Comparison of ENCODE assay signal across 8 cellular contexts in genomic region chr12:121795029-121795977, GRCh38. TPM values are rescaled to one million over a fixed set of nuclear protein-coding genes. Genes with fewer than 3 reads are reported as not detected.
A peak's percentile ranks its signal among the peaks of the same experiment; 100 is the strongest.
DNase-seq lines count a peak whose midpoint lies in the region; ATAC-seq and TF ChIP-seq lines count a peak whose summit lies in the region.

No MANE protein-coding gene starts in this region.

- H3K4ac ChIP-seq in IMR-90 (ENCODE audit: low read depth, low read length), result peak overlapping the region; percentile 56

- BruUV-seq in IMR-90 (replicated peaks; lab: Mats Ljungman, UMichigan), result no TSS peak

- H2AK5ac ChIP-seq in IMR-90 (ENCODE audit: low read depth, low read length), result peak overlapping the region; percentile 75

- H3K4me3 ChIP-seq in IMR-90 (ENCODE audit: insufficient read depth, low read depth, low read length) (no peak overlapping the region), foreskin fibroblast (ENCODE audit: low read depth in 1 of 2, low read length in 2 of 2) (peak overlapping the region in 1 of 2 donors; percentile 35), thymus (ENCODE audit: low read length) (peak overlapping the region; percentile 69)

- no peak overlapping the region for H4K5ac ChIP-seq in IMR-90 (ENCODE audit: low read depth, low read length)

- in situ Hi-C loops in G401 (cut with HindIII; ENCODE audit: low sequenced_read_pairs) (no loop called here), IMR-90 (cut with MboI; ENCODE audit: low sequenced_read_pairs) (no loop called here)

- no peak overlapping the region for H3K14ac ChIP-seq in IMR-90 (replicated peaks; ENCODE audit: low read depth, low read length)

- 51% methylated on average over 7 of the region's 15 CpGs; no CpG with 5 or more reads in 1 of the 2 experiments for WGBS in IMR-90 (ENCODE audit: extremely low coverage in 2 of 2, insufficient read length in 1 of 2), 2 experiments
- 53% methylated on average over 15 of the region's 15 CpGs for WGBS in thymus

- H3K36me3 Mint-ChIP-seq in neural crest cell (ENCODE audit: low read depth), result peaks cover 12% of the 10 kb centered on the region

- no peak overlapping the region for H2BK120ac ChIP-seq in IMR-90 (ENCODE audit: low read depth, low read length)

- no peak overlapping the region for H2BK5ac ChIP-seq in IMR-90 (ENCODE audit: low read depth, low read length, poor library complexity, severe bottlenecking)

- no peak overlapping the region for H3K4me2 ChIP-seq in IMR-90 (ENCODE audit: low read depth, low read length)

- dilution Hi-C loops in IMR-90 (cut with HindIII; ENCODE audit: low sequenced_read_pairs, unreplicated experiment), result no loop called here

- peak overlapping the region; percentile 87 for H3K4me3 Mint-ChIP-seq in neural crest cell

- no peak overlapping the region for H3K18ac ChIP-seq in IMR-90 (ENCODE audit: low read depth, low read length)

- POLR2A ChIA-PET in IMR-90 (lab: Charles Lee; ENCODE audit: unreplicated experiment), result interaction anchor here (0.6 to 2.0 kb wide), 4 partner anchors 11 to 292 kb away, joined by 3 to 10 read pairs (median 5); no protein-coding TSS in a partner anchor

- no peak overlapping the region for H2BK15ac ChIP-seq in IMR-90 (ENCODE audit: low read depth, low read length)

- TF ChIP-seq POLR2A in IMR-90 (IDR thresholded peaks at IDR 0.05; ENCODE audit: low read depth, low read length), result no peak

- peak overlapping the region in 1 of 2 experiments; percentile 47; a peak in 2 of 4 replicates for H4K8ac ChIP-seq in IMR-90 (ENCODE audit: low read depth in 2 of 2, low read length in 2 of 2)

- ATAC-seq in IMR-90 (ENCODE audit: low read depth), result peak; percentile 21

- H3K36me3 ChIP-seq in IMR-90 (ENCODE audit: control insufficient read depth, insufficient read depth, low read length), result peaks cover 9% of the 10 kb centered on the region; the same call in 1 of the 2 replicates
- peaks cover 30% of the 10 kb centered on the region for H3K36me3 ChIP-seq in thymus (ENCODE audit: control insufficient read depth, insufficient read depth)

- peaks cover 11% of the 10 kb centered on the region for H4K20me1 ChIP-seq in IMR-90 (ENCODE audit: insufficient read depth, low read length)

- H3K27ac ChIP-seq in IMR-90 (ENCODE audit: insufficient read depth, low read length), result no peak overlapping the region
- H3K27ac ChIP-seq in thymus (ENCODE audit: low read depth), result peak overlapping the region; percentile 88

- TF ChIP-seq CTCF in IMR-90 (conservative IDR thresholded peaks at IDR 0.05; ENCODE audit: low read depth, low read length), result peak; percentile 95
- TF ChIP-seq CTCF in foreskin fibroblast (IDR thresholded peaks at IDR 0.05; ENCODE audit: low read depth, low read length), result peak; percentile 92
- TF ChIP-seq CTCF in neural crest cell (conservative IDR thresholded peaks at IDR 0.05), result peak; percentile 93

- H3K9me3 ChIP-seq in IMR-90 (ENCODE audit: control insufficient read depth, insufficient read depth, low read length) (no peaks in the 10 kb centered on the region), thymus (ENCODE audit: control insufficient read depth) (no peaks in the 10 kb centered on the region)

- H3K27me3 Mint-ChIP-seq in neural crest cell (ENCODE audit: low read depth), result peaks cover 41% of the 10 kb centered on the region

- peak overlapping the region; percentile 43; the same call in 1 of the 2 replicates for H3K23ac ChIP-seq in IMR-90 (ENCODE audit: low read depth, low read length)

- H3K79me1 ChIP-seq in IMR-90 (ENCODE audit: low read depth in 1 of 2, low read length in 2 of 2), result peaks cover 6 to 45% of the 10 kb centered on the region in 2 experiments; a peak in 3 of 4 replicates

- peaks cover 53% of the 10 kb centered on the region for H3K4me1 Mint-ChIP-seq in neural crest cell

- H3K4me1 ChIP-seq in IMR-90 (ENCODE audit: control insufficient read depth, insufficient read depth, low read length), result peaks cover 30% of the 10 kb centered on the region
- H3K4me1 ChIP-seq in thymus (ENCODE audit: control insufficient read depth, insufficient read depth, low read length), result peaks cover 45% of the 10 kb centered on the region

- H3K9me3 Mint-ChIP-seq in neural crest cell, result no peaks in the 10 kb centered on the region

- peaks cover 4% of the 10 kb centered on the region; the same call in 1 of the 2 replicates for H3K9me1 ChIP-seq in IMR-90 (ENCODE audit: insufficient read depth, low read length)

- peak overlapping the region; percentile 95 for H2AFZ ChIP-seq in IMR-90 (replicated peaks; ENCODE audit: low read length, poor library complexity)

- H3K27ac Mint-ChIP-seq in neural crest cell (ENCODE audit: unreplicated experiment), result no peak overlapping the region

- H4K91ac ChIP-seq in IMR-90 (ENCODE audit: insufficient read depth, low read depth, low read length), result 0 out of 2 replicates have a peak overlapping the region, but pooled peaks have one; percentile 81

- H2AK9ac ChIP-seq in IMR-90 (replicated peaks; ENCODE audit: low read depth, low read length, poor library complexity), result peak overlapping the region; percentile 97

- H3K9ac ChIP-seq in IMR-90 (ENCODE audit: low read depth, low read length), result no peak overlapping the region

- H3K56ac ChIP-seq in IMR-90 (ENCODE audit: extremely low read depth, insufficient read depth, low read length), result no peak overlapping the region

- H2BK20ac ChIP-seq in IMR-90 (ENCODE audit: low read depth, low read length), result no peak overlapping the region; the same call in 1 of the 2 replicates

- intact Hi-C loops in IMR-90 (cut with micrococcal nuclease), result loop anchor here (1.0 to 10.0 kb wide), 4 partner anchors 17 to 241 kb away; partner anchors contain the start of genes BCL7A and PSMD9

- H3K27me3 ChIP-seq in IMR-90 (ENCODE audit: control insufficient read depth, insufficient read depth, low read length) (no peaks in the 10 kb centered on the region), thymus (ENCODE audit: control insufficient read depth, insufficient read depth) (no peaks in the 10 kb centered on the region)

- CTCF ChIA-PET in IMR-90 (lab: Yijun Ruan, JAX), result interaction anchor here (0.5 to 3.9 kb wide), 15 partner anchors 11 to 1365 kb away, joined by 3 to 49 read pairs (median 5); partner anchors contain the start of gene PSMD9

- peak; percentile 90 for TF ChIP-seq RAD21 in IMR-90 (IDR thresholded peaks at IDR 0.05; ENCODE audit: low read length)

- peak; percentile 94 for DNase-seq in G401 (ENCODE audit: low spot score)
- DNase-seq in IMR-90, result peak; percentile 81
- DNase-seq in RKO (ENCODE audit: low spot score), result peak; percentile 86
- peak; percentile 86 for DNase-seq in activated gamma-delta T cell treated with Interleukin-2 at 50 U/mL for 16 hours
- DNase-seq in foreskin fibroblast, result peak; percentile 72 to 93
- DNase-seq in neural crest cell (ENCODE audit: low read depth, low spot score), result peak; percentile 91
- no peak for DNase-seq in T1000 (lab: John Stamatoyannopoulos, UW)

TF ChIP-seq in IMR-90, 13 proteins besides CTCF, POLR2A, EP300 and RAD21:
- TF ChIP-seq MAZ (IDR thresholded peaks at IDR 0.05; ENCODE audit: borderline replicate concordance, low read depth, low read length) (peak; percentile 60; the same call in 1 of the 2 replicates), CEBPB (IDR thresholded peaks at IDR 0.05; ENCODE audit: low read depth, low read length) (no peak), MAFK (IDR thresholded peaks at IDR 0.05; ENCODE audit: low read depth, low read length) (peak; percentile 78), SMC3 (IDR thresholded peaks at IDR 0.05; ENCODE audit: low read depth, low read length) (peak; percentile 87)
- TF ChIP-seq, protein P1, sequence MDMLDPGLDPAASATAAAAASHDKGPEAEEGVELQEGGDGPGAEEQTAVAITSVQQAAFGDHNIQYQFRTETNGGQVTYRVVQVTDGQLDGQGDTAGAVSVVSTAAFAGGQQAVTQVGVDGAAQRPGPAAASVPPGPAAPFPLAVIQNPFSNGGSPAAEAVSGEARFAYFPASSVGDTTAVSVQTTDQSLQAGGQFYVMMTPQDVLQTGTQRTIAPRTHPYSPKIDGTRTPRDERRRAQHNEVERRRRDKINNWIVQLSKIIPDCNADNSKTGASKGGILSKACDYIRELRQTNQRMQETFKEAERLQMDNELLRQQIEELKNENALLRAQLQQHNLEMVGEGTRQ (IDR thresholded peaks at IDR 0.05; ENCODE audit: low read depth, low read length), result no peak
TF ChIP-seq in IMR-90: peak in this region for 3.

RNA-seq across cellular contexts. Expression of gene RHOF, which starts 1.8 kb away (rescaled TPM):
- 35.3 and 46.6 TPM in 2 replicates for total RNA-seq in G401 (2014; rRNA removed; shearing (Covaris generic))
- 3.0 and 3.9 TPM in 2 replicates for total RNA-seq in IMR-90 (2012; rRNA removed)
- 5.1 and 5.3 TPM in 2 replicates for polyA plus RNA-seq in IMR-90 (2012; rRNA removed)
- polyA plus RNA-seq in IMR-90 (2012; cell fraction: cytosol; rRNA removed), result 4.7 and 7.8 TPM in 2 replicates
- polyA plus RNA-seq in IMR-90 (2012; cell fraction: nucleus; rRNA removed; ENCODE audit: low replicate concordance), result 14.0 and 15.7 TPM in 2 replicates
- total RNA-seq in neural crest cell, result 23.8 and 25.5 TPM in 2 replicates
- polyA plus RNA-seq in thymus, result 12.9 TPM

RNA-seq across cellular contexts. Expression of gene SETD1B, which starts 8.5 kb away (rescaled TPM):
- total RNA-seq in G401 (2014; rRNA removed; shearing (Covaris generic)), result 0.62 and 2.8 TPM in 2 replicates
- total RNA-seq in IMR-90 (2012; rRNA removed), result 0.83 and 0.90 TPM in 2 replicates
- 5.1 and 5.5 TPM in 2 replicates for polyA plus RNA-seq in IMR-90 (2012; rRNA removed)
- 3.1 and 3.5 TPM in 2 replicates for polyA plus RNA-seq in IMR-90 (2012; cell fraction: cytosol; rRNA removed)
- polyA plus RNA-seq in IMR-90 (2012; cell fraction: nucleus; rRNA removed; ENCODE audit: low replicate concordance), result 14.8 and 15.1 TPM in 2 replicates
- 25.6 and 25.9 TPM in 2 replicates for total RNA-seq in neural crest cell
- polyA plus RNA-seq in thymus, result 11.8 TPM
